Comparison of ENCODE assay signal across 11 cellular contexts in the genomic region with DNA sequence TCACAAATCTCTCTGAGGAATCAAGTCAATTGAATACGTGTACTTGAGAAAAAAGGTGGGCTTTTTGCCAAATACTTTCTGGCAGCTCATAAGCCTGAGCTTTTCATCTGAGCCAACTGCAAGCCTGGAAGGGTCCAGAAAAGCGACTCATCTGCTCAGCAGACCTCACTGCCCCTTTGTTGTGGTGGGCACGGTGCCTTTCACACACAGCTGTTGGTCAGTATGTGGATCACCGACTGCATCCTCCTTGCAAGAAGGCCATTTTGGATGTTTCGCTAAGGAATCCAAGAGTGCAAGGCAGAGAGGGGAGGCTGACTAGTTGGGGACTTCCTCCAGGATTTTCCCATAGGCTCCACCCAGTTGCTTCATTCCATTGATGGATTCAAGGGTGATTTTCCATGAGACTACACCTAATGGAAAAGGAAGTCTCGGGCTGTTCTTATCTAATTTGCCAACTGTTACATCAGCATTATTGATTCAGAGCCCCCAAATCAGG.
A peak's percentile ranks its signal among the peaks of the same experiment; 100 is the strongest.
DNase-seq lines count a peak whose midpoint lies in the region; FAIRE-seq and TF ChIP-seq lines count a peak whose summit lies in the region.
"Had no signal": no experiment of that assay in that cellular context is flagged by ENCODE, and none has a peak within 500 bp of the region (broad histone marks: within the 10 kb centered on the region; RNA-seq: fewer than 3 reads in every experiment).

No MANE protein-coding gene starts in this region.

- TF ChIP-seq EP300 in sigmoid colon (IDR thresholded peaks at IDR 0.05), result no peak

- in situ Hi-C loops in SK-MEL-5 (cut with HindIII; ENCODE audit: low pct_unique_long_range_greater_than_20kb, low sequenced_read_pairs), result no loop called here

- WGBS in sigmoid colon, 2 donors, result 78 to 86% methylated on average over 6 of the region's 6 CpGs

- peak overlapping the region in 3 of 4 donors; percentile 29 to 66 (median 50) for H3K27ac ChIP-seq in sigmoid colon
- H3K27ac ChIP-seq: stomach had no signal

- no peak for FAIRE-seq in H54 (lab: Jason Lieb, UNC)

- no peaks in the 10 kb centered on the region for H3K9me3 ChIP-seq in sigmoid colon
- H3K9me3 ChIP-seq: stomach had no signal

- TF ChIP-seq CTCF in sigmoid colon (IDR thresholded peaks at IDR 0.05), result no peak

- no peaks in the 10 kb centered on the region for H3K36me3 ChIP-seq in sigmoid colon
- H3K36me3 ChIP-seq: stomach had no signal

- no peaks in the 10 kb centered on the region for H3K27me3 ChIP-seq in sigmoid colon
- H3K27me3 ChIP-seq: stomach had no signal

- intact Hi-C loops in sigmoid colon (cut with DNase I), result no loop called here

- peaks cover 0 to 28% (median 18%) of the 10 kb centered on the region in 4 donors for H3K4me1 ChIP-seq in sigmoid colon

- no peak overlapping the region for H3K4me3 ChIP-seq in sigmoid colon
- H3K4me3 ChIP-seq: stomach had no signal

- TF ChIP-seq POLR2A in sigmoid colon (IDR thresholded peaks at IDR 0.05) (no peak), H54 (IDR thresholded peaks at IDR 0.05; ENCODE audit: low read depth, low read length) (no peak)

- peak; percentile 14 for DNase-seq in NCI-H2227 (lab: John Stamatoyannopoulos, UW; ENCODE audit: unreplicated experiment)
- DNase-seq in NCI-H2227 treated with DMSO at 0.1 percent for 48 hours (lab: John Stamatoyannopoulos, UW), result no peak
- peak; percentile 29 for DNase-seq in SK-MEL-5 (ENCODE audit: low read depth, low spot score)
- DNase-seq in glomerular visceral epithelial cell (ENCODE audit: extremely low spot score), result peak; percentile 73
- DNase-seq in sigmoid colon, result no peak
- no peak for DNase-seq in H54 (ENCODE audit: insufficient read length, low spot score)
- no peak for DNase-seq in NCI-H748 (lab: John Stamatoyannopoulos, UW; ENCODE audit: unreplicated experiment)
- DNase-seq in T-helper 9 cell, result no peak
- DNase-seq: activated CD4-positive, alpha-beta T cell treated with anti-CD3 and anti-CD28 coated beads for 4 hours; RPMI8226; stomach had no signal

Comparison
In these comparisons a context has a peak if more than half of its experiments do, and no peak if none do; other contexts are left out.
1. DNase-seq: peak in NCI-H2227 (single experiment), SK-MEL-5 (single experiment) and glomerular visceral epithelial cell (single experiment); none in NCI-H2227 treated with DMSO at 0.1 percent for 48 hours (single experiment), sigmoid colon (single experiment), H54 (single experiment), NCI-H748 (single experiment) and T-helper 9 cell (single experiment).